ENCODE assay signal across 10 cellular contexts in genomic region chr19:45376045-45376724, GRCh38. TPM values are rescaled to one million over a fixed set of nuclear protein-coding genes. Genes with fewer than 3 reads are reported as not detected.
A peak's percentile ranks its signal among the peaks of the same experiment; 100 is the strongest.
DNase-seq lines count a peak whose midpoint lies in the region; ATAC-seq and TF ChIP-seq lines count a peak whose summit lies in the region.
"Had no signal": no experiment of that assay in that cellular context is flagged by ENCODE, and none has a peak within 500 bp of the region (broad histone marks: within the 10 kb centered on the region; RNA-seq: fewer than 3 reads in every experiment).

No MANE protein-coding gene starts in this region.

- peak overlapping the region; percentile 16 for H3K27ac Mint-ChIP-seq in progenitor cell of endocrine pancreas

- intact Hi-C loops in esophagus muscularis mucosa (cut with DNase I): no loop called here

- no peaks in the 10 kb centered on the region for H3K36me3 Mint-ChIP-seq in progenitor cell of endocrine pancreas (ENCODE audit: insufficient read depth)

- TF ChIP-seq CTCF in progenitor cell of endocrine pancreas (IDR thresholded peaks at IDR 0.05; ENCODE audit: unreplicated experiment): no peak
- TF ChIP-seq CTCF in esophagus muscularis mucosa (IDR thresholded peaks at IDR 0.05): no peak

- no peak for TF ChIP-seq POLR2A in esophagus muscularis mucosa (IDR thresholded peaks at IDR 0.05; ENCODE audit: low read depth)

- H3K27ac ChIP-seq in SK-N-MC (peak overlapping the region; percentile 81), esophagus muscularis mucosa (replicated peaks in 1 of 4) (peak overlapping the region in 2 of 4 donors; percentile 44 to 54)

- ATAC-seq in HG03159 (IDR thresholded peaks at IDR 0.05; ENCODE audit: unreplicated experiment): no peak
- ATAC-seq: K562 had no signal

- peaks cover 2% of the 10 kb centered on the region for H3K4me1 Mint-ChIP-seq in progenitor cell of endocrine pancreas (ENCODE audit: low read depth)

- no peak for TF ChIP-seq EP300 in esophagus muscularis mucosa (IDR thresholded peaks at IDR 0.05)

- H3K9me3 Mint-ChIP-seq in progenitor cell of endocrine pancreas (ENCODE audit: low read depth): no peaks in the 10 kb centered on the region

- H3K9me3 ChIP-seq in SK-N-MC (ENCODE audit: low read depth, low read length) (no peaks in the 10 kb centered on the region), esophagus muscularis mucosa (no peaks in the 10 kb centered on the region)

- 51% methylated on average over 13 of the region's 13 CpGs for WGBS in esophagus muscularis mucosa

- H3K27me3 Mint-ChIP-seq in progenitor cell of endocrine pancreas: no peaks in the 10 kb centered on the region

- H3K9ac ChIP-seq in SK-N-MC (ENCODE audit: insufficient read length): no peak overlapping the region

- DNase-seq in GM04503 (ENCODE audit: low read depth) (peak; percentile 96), SK-N-MC (ENCODE audit: low read depth, low spot score) (peak; percentile 28), glomerular visceral epithelial cell (ENCODE audit: extremely low spot score) (peak; percentile 98), progenitor cell of endocrine pancreas (ENCODE audit: low spot score, unreplicated experiment) (no peak), esophagus muscularis mucosa (ENCODE audit: extremely low spot score) (no peak), NCI-H1930 (lab: John Stamatoyannopoulos, UW) (no peak)
- DNase-seq in activated CD4-positive, alpha-beta T cell treated with anti-CD3 and anti-CD28 coated beads, Interleukin-2, amount 50 U/mL, for 4 hours: no peak
- DNase-seq: cerebellar nuclear complex had no signal

- no peaks in the 10 kb centered on the region for H3K36me3 ChIP-seq in SK-N-MC (ENCODE audit: insufficient read depth, low read length)
- H3K36me3 ChIP-seq in esophagus muscularis mucosa: peaks cover 0 to 10% (median 0%) of the 10 kb centered on the region in 4 donors

- H3K27me3 ChIP-seq in esophagus muscularis mucosa: no peaks in the 10 kb centered on the region

- H3K4me3 ChIP-seq in SK-N-MC (no peak overlapping the region), esophagus muscularis mucosa (no peak overlapping the region)
- H3K4me3 ChIP-seq: K562 had no signal

- no peak overlapping the region for H3K4me3 Mint-ChIP-seq in progenitor cell of endocrine pancreas (ENCODE audit: low read depth)

- peaks cover 10 to 15% (median 12%) of the 10 kb centered on the region in 4 donors for H3K4me1 ChIP-seq in esophagus muscularis mucosa

RNA-seq across cellular contexts. Expression of gene ERCC2, which starts 5.8 kb away (rescaled TPM):
- total RNA-seq in progenitor cell of endocrine pancreas (60.5 and 63.8 TPM in 2 replicates), esophagus muscularis mucosa (10 to 100 TPM in 2 of 4 donors, 1 to 10 TPM in 2; 6.5 to 16.6 (median 11.4) TPM)

RNA-seq across cellular contexts. Expression of gene PPP1R13L, which starts 28.7 kb away (rescaled TPM):
- total RNA-seq in progenitor cell of endocrine pancreas (24.2 and 27.2 TPM in 2 replicates), esophagus muscularis mucosa (10 to 100 TPM in 2 of 4 donors, 1 to 10 TPM in 2; 4.1 to 16.8 (median 9.5) TPM)

RNA-seq across cellular contexts. Expression of gene POLR1G, which starts 30.3 kb away (rescaled TPM):
- 7.4 and 8.9 TPM in 2 replicates for total RNA-seq in progenitor cell of endocrine pancreas
- 1 to 10 TPM; 2.9 to 8.7 (median 6.0) TPM for total RNA-seq in esophagus muscularis mucosa

RNA-seq across cellular contexts. Expression of gene KLC3, which starts 35.6 kb away (rescaled TPM):
- total RNA-seq in progenitor cell of endocrine pancreas (1.1 and 1.6 TPM in 2 replicates), esophagus muscularis mucosa (not detected)

RNA-seq across cellular contexts. Expression of gene ERCC1, which starts 47.5 kb away (rescaled TPM):
- 58.5 and 64.8 TPM in 2 replicates for total RNA-seq in progenitor cell of endocrine pancreas
- 100 to 1,000 TPM in 1 of 4 donors, 10 to 100 TPM in 3; 62.8 to 102 (median 69.3) TPM for total RNA-seq in esophagus muscularis mucosa

Comparison
In these comparisons a context has a peak if more than half of its experiments do, and no peak if none do; other contexts are left out.
1. DNase-seq: peak in GM04503 (single experiment), SK-N-MC (single experiment) and glomerular visceral epithelial cell (single experiment); none in progenitor cell of endocrine pancreas (single experiment), esophagus muscularis mucosa (single experiment), NCI-H1930 (0 of 2) and activated CD4-positive, alpha-beta T cell treated with anti-CD3 and anti-CD28 coated beads, Interleukin-2, amount 50 U/mL, for 4 hours (0 of 2).